Comparison of ENCODE assay signal across 14 cellular contexts in genomic region chr5:172885594-172886340, GRCh38. TPM values are rescaled to one million over a fixed set of nuclear protein-coding genes. Genes with fewer than 3 reads are reported as not detected.
A peak's percentile ranks its signal among the peaks of the same experiment; 100 is the strongest.
DNase-seq lines count a peak whose midpoint lies in the region; ATAC-seq, FAIRE-seq and TF ChIP-seq lines count a peak whose summit lies in the region.
"Had no signal": no experiment of that assay in that cellular context is flagged by ENCODE, and none has a peak within 500 bp of the region (broad histone marks: within the 10 kb centered on the region; RNA-seq: fewer than 3 reads in every experiment).

No MANE protein-coding gene starts in this region.

- no peak overlapping the region for H3K27ac Mint-ChIP-seq in stimulated activated effector memory CD8-positive, alpha-beta T cell treated with anti-CD3 and anti-CD28 coated beads, Interleukin-12 subunit alpha, Interleukin-12 subunit beta, amount 100 ng/mL, for 72 hours

- H3K9me3 Mint-ChIP-seq in stimulated activated effector memory CD8-positive, alpha-beta T cell treated with anti-CD3 and anti-CD28 coated beads, Interleukin-12 subunit alpha, Interleukin-12 subunit beta, amount 100 ng/mL, for 72 hours: no peaks in the 10 kb centered on the region

- H3K4me3 Mint-ChIP-seq in stimulated activated effector memory CD8-positive, alpha-beta T cell treated with anti-CD3 and anti-CD28 coated beads, Interleukin-12 subunit alpha, Interleukin-12 subunit beta, amount 100 ng/mL, for 72 hours: no peak overlapping the region

- FAIRE-seq in pancreas (lab: Jason Lieb, UNC): no peak
- FAIRE-seq: A204.1, GM18507 had no signal

- H3K36me3 Mint-ChIP-seq in stimulated activated effector memory CD8-positive, alpha-beta T cell treated with anti-CD3 and anti-CD28 coated beads, Interleukin-12 subunit alpha, Interleukin-12 subunit beta, amount 100 ng/mL, for 72 hours: peaks cover 31% of the 10 kb centered on the region

- BruUV-seq in A673 (replicated peaks; lab: Mats Ljungman, UMichigan): no TSS peak

- H3K9me3 ChIP-seq in heart left ventricle: peaks cover 0 to 8% (median 0%) of the 10 kb centered on the region in 12 donors
- H3K9me3 ChIP-seq in right atrium auricular region: no peaks in the 10 kb centered on the region
- H3K9me3 ChIP-seq in heart right ventricle: peaks cover 0 to 8% (median 0%) of the 10 kb centered on the region in 11 donors
- no peaks in the 10 kb centered on the region for H3K9me3 ChIP-seq in pancreas
- H3K9me3 ChIP-seq in A673 (ENCODE audit: low read depth, low read length, poor library complexity, severe bottlenecking): no peaks in the 10 kb centered on the region
- H3K9me3 ChIP-seq: testis had no signal

- H3K27ac ChIP-seq in heart left ventricle (peak overlapping the region in 9 of 12 donors; percentile 0 to 93 (median 90)), right atrium auricular region (peak overlapping the region in 1 of 2 donors; percentile 66), heart right ventricle (peak overlapping the region in 6 of 10 donors; percentile 40 to 94 (median 87)), pancreas (peak overlapping the region in 3 of 4 donors; percentile 61 to 82 (median 75)), A673 (ENCODE audit: low read depth, low read length, poor library complexity, severe bottlenecking) (no peak overlapping the region)

- H3K36me3 ChIP-seq in heart left ventricle (peaks cover 0 to 29% (median 12%) of the 10 kb centered on the region in 9 donors), right atrium auricular region (peaks cover 17% of the 10 kb centered on the region), heart right ventricle (peaks cover 0 to 24% (median 6%) of the 10 kb centered on the region in 9 donors), pancreas (peaks cover 0 to 8% (median 0%) of the 10 kb centered on the region in 3 donors), A673 (ENCODE audit: insufficient read depth, low read length, poor library complexity, severe bottlenecking) (no peaks in the 10 kb centered on the region)

- H3K4me1 ChIP-seq in heart left ventricle (peaks cover 0 to 60% (median 36%) of the 10 kb centered on the region in 12 donors), right atrium auricular region (peaks cover 0 to 37% of the 10 kb centered on the region in 2 donors), heart right ventricle (peaks cover 5 to 68% (median 49%) of the 10 kb centered on the region in 9 donors), pancreas (peaks cover 0 to 2% (median 0%) of the 10 kb centered on the region in 3 donors), A673 (ENCODE audit: insufficient read depth, low read length, poor library complexity, severe bottlenecking) (no peaks in the 10 kb centered on the region)

- ATAC-seq in heart left ventricle (peak in 2 of 4 donors; percentile 40 to 45), heart right ventricle (peak in 6 of 8 donors; percentile 20 to 45 (median 36)), pancreas (peak in 2 of 4 donors; percentile 32 to 38)
- no peak for ATAC-seq in stimulated activated effector memory CD8-positive, alpha-beta T cell treated with anti-CD3 and anti-CD28 coated beads, Interleukin-12 subunit alpha, Interleukin-12 subunit beta, amount 100 ng/mL, for 72 hours
- ATAC-seq: K562 had no signal

- POLR2A ChIA-PET in A673 (lab: Charles Lee; ENCODE audit: low non-redundant PET): no interaction called here

- peaks cover 49% of the 10 kb centered on the region for H3K4me1 Mint-ChIP-seq in stimulated activated effector memory CD8-positive, alpha-beta T cell treated with anti-CD3 and anti-CD28 coated beads, Interleukin-12 subunit alpha, Interleukin-12 subunit beta, amount 100 ng/mL, for 72 hours

- peak in 4 of 5 donors; percentile 50 to 59 (median 56) for DNase-seq in heart left ventricle
- DNase-seq in right atrium auricular region (ENCODE audit: low spot score): no peak
- DNase-seq in heart right ventricle: peak in 1 of 2 donors; percentile 54
- peak in 1 of 6 donors; percentile 54 for DNase-seq in pancreas
- DNase-seq in HuH-7.5 (ENCODE audit: low spot score): no peak
- no peak for DNase-seq in stimulated activated effector memory CD8-positive, alpha-beta T cell treated with anti-CD3 and anti-CD28 coated beads, Interleukin-12 subunit alpha, Interleukin-12 subunit beta, amount 100 ng/mL, for 72 hours (ENCODE audit: low spot score in 2 of 2)
- no peak for DNase-seq in A673 (ENCODE audit: low spot score)
- no peak for DNase-seq in NCI-H69 (lab: John Stamatoyannopoulos, UW)
- DNase-seq: effector memory CD4-positive, alpha-beta T cell; NCI-H1092 treated with DMSO at 0.1 percent for 48 hours; testis had no signal

- 79 to 84% (median 81%) methylated on average over 22 to 23 of the region's 23 CpGs for WGBS in heart left ventricle, 4 donors
- 79 to 82% methylated on average over 23 of the region's 23 CpGs for WGBS in heart right ventricle, 2 donors
- 91 to 94% methylated on average over 23 of the region's 23 CpGs for WGBS in pancreas, 2 donors

- no peak for TF ChIP-seq CTCF in heart left ventricle (IDR thresholded peaks at IDR 0.05)
- TF ChIP-seq CTCF in right atrium auricular region (IDR thresholded peaks at IDR 0.05): no peak
- TF ChIP-seq CTCF in heart right ventricle (IDR thresholded peaks at IDR 0.05): no peak
- TF ChIP-seq CTCF in pancreas (IDR thresholded peaks at IDR 0.05): no peak
- no peak for TF ChIP-seq CTCF in A673 (conservative IDR thresholded peaks at IDR 0.05; ENCODE audit: low read depth, low read length)

- CTCF ChIA-PET in A673 (lab: Charles Lee): no interaction called here

- intact Hi-C loops in heart left ventricle (cut with DNase I): no loop called here
- intact Hi-C loops in heart right ventricle (cut with DNase I): no loop called here
- intact Hi-C loops in pancreas (cut with DNase I): no loop called here
- intact Hi-C loops in A673 (cut with micrococcal nuclease; ENCODE audit: unreplicated experiment): no loop called here

- TF ChIP-seq POLR2A in heart left ventricle (IDR thresholded peaks at IDR 0.05): no peak

- H3K4me3 ChIP-seq in heart left ventricle (no peak overlapping the region), right atrium auricular region (no peak overlapping the region), heart right ventricle (no peak overlapping the region), pancreas (no peak overlapping the region), A673 (ENCODE audit: low read depth, low read length, poor library complexity, severe bottlenecking) (no peak overlapping the region)
- H3K4me3 ChIP-seq: K562, testis had no signal

- H3K27me3 ChIP-seq in heart left ventricle: no peaks in the 10 kb centered on the region
- H3K27me3 ChIP-seq in right atrium auricular region: no peaks in the 10 kb centered on the region
- no peaks in the 10 kb centered on the region for H3K27me3 ChIP-seq in heart right ventricle
- no peaks in the 10 kb centered on the region for H3K27me3 ChIP-seq in pancreas
- H3K27me3 ChIP-seq in A673 (replicated peaks; ENCODE audit: insufficient read depth, low read depth, low read length, poor library complexity): no peaks in the 10 kb centered on the region
- H3K27me3 ChIP-seq: testis had no signal

RNA-seq across cellular contexts. Expression of gene ERGIC1, which starts 51.7 kb away (rescaled TPM):
- total RNA-seq in heart left ventricle: 100 to 1,000 TPM in 1 of 9 donors, 10 to 100 TPM in 8; 67.0 to 109 (median 84.9) TPM
- 100 to 1,000 TPM in 1 of 2 donors, 10 to 100 TPM in 1; 66.6 to 115 TPM for polyA plus RNA-seq in heart left ventricle
- 100 to 1,000 TPM in 1 of 2 donors, 10 to 100 TPM in 1; 70.7 to 113 TPM for total RNA-seq in right atrium auricular region
- 10 to 100 TPM; 60.3 to 91.9 (median 74.2) TPM for total RNA-seq in heart right ventricle
- 10 to 100 TPM; 48.0 to 64.9 TPM for polyA plus RNA-seq in heart right ventricle
- 100 to 1,000 TPM in 1 of 6 donors, 10 to 100 TPM in 5; 58.3 to 101 (median 76.7) TPM for total RNA-seq in pancreas
- polyA plus RNA-seq in pancreas: 10 to 100 TPM; 54.8 to 60.3 TPM
- 44.2 and 48.7 TPM in 2 replicates for total RNA-seq in A673 (2021)

Comparison
In these comparisons a context has a peak if more than half of its experiments do, and no peak if none do; other contexts are left out.
1. DNase-seq: peak in heart left ventricle (4 of 5); none in right atrium auricular region (single experiment), HuH-7.5 (single experiment), stimulated activated effector memory CD8-positive, alpha-beta T cell treated with anti-CD3 and anti-CD28 coated beads, Interleukin-12 subunit alpha, Interleukin-12 subunit beta, amount 100 ng/mL, for 72 hours (0 of 2), A673 (single experiment) and NCI-H69 (single experiment).